8 cellular contexts compared by ENCODE assay signal in the genomic region with DNA sequence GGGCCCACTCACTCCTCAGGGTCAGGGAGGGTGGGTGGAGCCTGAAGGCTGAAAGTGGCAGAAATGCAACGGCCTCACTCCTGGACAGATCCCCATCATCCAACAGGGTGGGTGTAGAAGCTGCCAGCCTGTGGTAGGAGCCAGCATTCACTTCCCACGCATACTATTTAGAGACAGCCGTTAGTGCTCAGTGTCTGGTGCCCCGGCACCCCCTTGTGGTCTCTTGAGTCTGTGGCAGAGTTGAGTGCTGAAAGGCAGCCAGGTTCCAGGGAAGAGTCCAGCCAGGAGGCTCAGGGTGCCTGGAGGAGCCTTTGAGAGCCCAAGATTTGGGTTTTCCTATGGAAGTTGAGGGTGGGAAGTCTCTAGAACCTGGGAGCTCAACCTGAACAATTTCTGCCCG. TPM values are rescaled to one million over a fixed set of nuclear protein-coding genes. Genes with fewer than 3 reads are reported as not detected.
DNase-seq lines count a peak whose midpoint lies in the region; ATAC-seq, FAIRE-seq and TF ChIP-seq lines count a peak whose summit lies in the region.

No MANE protein-coding gene starts in this region.

- TF ChIP-seq POLR2A in sigmoid colon (IDR thresholded peaks at IDR 0.05) = no peak

- TF ChIP-seq CTCF in HFFc6 (IDR thresholded peaks at IDR 0.05) (peak; percentile 90), sigmoid colon (IDR thresholded peaks at IDR 0.05) (peak; percentile 56 to 86 (median 81))

- peak; percentile 58 for DNase-seq in Caki2 (ENCODE audit: low read depth)
- peak; percentile 79 for DNase-seq in HFFc6
- DNase-seq in NOMO-1 (lab: John Stamatoyannopoulos, UW; ENCODE audit: unreplicated experiment in 2 of 2) = peak; percentile 58 to 74
- DNase-seq in amniotic stem cell (lab: John Stamatoyannopoulos, UW) = peak; percentile 90
- peak; percentile 72 to 91 (median 88) for DNase-seq in right cardiac atrium
- peak; percentile 87 for DNase-seq in sigmoid colon
- DNase-seq in GM19239 (ENCODE audit: insufficient read length, low spot score) = no peak

- H3K9me3 Mint-ChIP-seq in HFFc6 = no peaks in the 10 kb centered on the region

- intact Hi-C loops in right cardiac atrium (cut with DNase I) = loop anchor here (2.0 to 5.0 kb wide), 4 partner anchors 32 to 68 kb away; no protein-coding TSS in a partner anchor
- intact Hi-C loops in sigmoid colon (cut with DNase I) = loop anchor here (1.0 kb wide), 2 partner anchors 34 to 68 kb away; a partner anchor contains a TSS

- H3K27ac ChIP-seq in right cardiac atrium (ENCODE audit: low read length) (no peak overlapping the region), sigmoid colon (no peak overlapping the region)

- peak overlapping the region; percentile 21; the same call in 1 of the 2 replicates for H3K27ac Mint-ChIP-seq in HFFc6

- ATAC-seq in right cardiac atrium = peak; percentile 75 to 80
- no peak for ATAC-seq in GM18502 (IDR thresholded peaks at IDR 0.05; ENCODE audit: poor library complexity, unreplicated experiment)

- TF ChIP-seq EP300 in sigmoid colon (IDR thresholded peaks at IDR 0.05) = no peak

- 8% methylated on average over 5 of the region's 5 CpGs for WGBS in right cardiac atrium
- WGBS in sigmoid colon, 2 donors = 6 to 13% methylated on average over 5 of the region's 5 CpGs

- H3K27me3 Mint-ChIP-seq in HFFc6 (ENCODE audit: insufficient read depth) = peaks cover 3% of the 10 kb centered on the region; the same call in 1 of the 2 replicates

- H3K27me3 ChIP-seq in right cardiac atrium (ENCODE audit: control insufficient read depth, insufficient read depth) = no peaks in the 10 kb centered on the region
- peaks cover 15 to 27% (median 17%) of the 10 kb centered on the region in 3 donors for H3K27me3 ChIP-seq in sigmoid colon

- no peaks in the 10 kb centered on the region for H3K4me1 Mint-ChIP-seq in HFFc6 (ENCODE audit: low read depth)

- H3K9me3 ChIP-seq in right cardiac atrium (ENCODE audit: control insufficient read depth, low read length) = no peaks in the 10 kb centered on the region
- no peaks in the 10 kb centered on the region for H3K9me3 ChIP-seq in sigmoid colon

- H3K4me1 ChIP-seq in right cardiac atrium (ENCODE audit: control insufficient read depth, insufficient read depth, low read length) (no peaks in the 10 kb centered on the region), sigmoid colon (peaks cover 0 to 21% (median 19%) of the 10 kb centered on the region in 4 donors)

- no peak for FAIRE-seq in GM19239 (lab: Jason Lieb, UNC)

- in situ Hi-C loops in Caki2 (cut with HindIII; ENCODE audit: low pct_unique_long_range_greater_than_20kb, low sequenced_read_pairs) = no loop called here

- H3K4me3 ChIP-seq in right cardiac atrium (ENCODE audit: low read length) = no peak overlapping the region
- H3K4me3 ChIP-seq in sigmoid colon = no peak overlapping the region

- no peak overlapping the region for H3K4me3 Mint-ChIP-seq in HFFc6

- H3K36me3 ChIP-seq in sigmoid colon = peaks cover 0 to 14% (median 0%) of the 10 kb centered on the region in 4 donors

- H3K36me3 Mint-ChIP-seq in HFFc6 (ENCODE audit: low read depth) = no peaks in the 10 kb centered on the region

RNA-seq across cellular contexts. Expression of a gene that starts 2.1 kb away (rescaled TPM):
- total RNA-seq in Caki2 (2014; rRNA removed; shearing (Covaris generic); ENCODE audit: low replicate concordance) = not detected in 2 replicates
- not detected for total RNA-seq in HFFc6 (2021; fragmentation: NEBNext Ultra II Directional; extraction: Animal tissue kit (Norgen Biotek cat#: 25700))
- total RNA-seq in right cardiac atrium (not detected), sigmoid colon (not detected)
- polyA plus RNA-seq in right cardiac atrium (not detected), sigmoid colon (under 1 TPM in 1 of 3 donors, not detected in 2; 0.06 TPM)

RNA-seq across cellular contexts. Expression of a gene that starts 15.8 kb away (rescaled TPM):
- total RNA-seq in Caki2 (2014; rRNA removed; shearing (Covaris generic); ENCODE audit: low replicate concordance) = not detected in 2 replicates
- under 1 TPM in 2 of 6 experiments, not detected in 4; 0.16 to 0.24 TPM for total RNA-seq in HFFc6 (2021; fragmentation: NEBNext Ultra II Directional; extraction: Animal tissue kit (Norgen Biotek cat#: 25700))
- total RNA-seq in right cardiac atrium = 10 to 100 TPM in 1 of 4 donors, 1 to 10 TPM in 3; 5.0 to 10.4 (median 8.9) TPM
- 5.4 TPM for polyA plus RNA-seq in right cardiac atrium
- total RNA-seq in sigmoid colon = under 1 TPM in 1 of 4 donors, not detected in 3; 0.28 TPM
- polyA plus RNA-seq in sigmoid colon = under 1 TPM in 1 of 3 donors, not detected in 2; 0.07 TPM

RNA-seq across cellular contexts. Expression of a gene that starts 34.1 kb away (rescaled TPM):
- 33.5 and 36.1 TPM in 2 replicates for total RNA-seq in Caki2 (2014; rRNA removed; shearing (Covaris generic); ENCODE audit: low replicate concordance)
- 10 to 100 TPM; 20.5 to 35.6 (median 22.8) TPM for total RNA-seq in HFFc6 (2021; fragmentation: NEBNext Ultra II Directional; extraction: Animal tissue kit (Norgen Biotek cat#: 25700))
- 10 to 100 TPM in 2 of 4 donors, 1 to 10 TPM in 2; 7.3 to 15.2 (median 9.4) TPM for total RNA-seq in right cardiac atrium
- polyA plus RNA-seq in right cardiac atrium = 10.2 TPM
- 10 to 100 TPM in 1 of 4 donors, 1 to 10 TPM in 3; 5.1 to 11.4 (median 8.0) TPM for total RNA-seq in sigmoid colon
- 10 to 100 TPM in 1 of 3 donors, 1 to 10 TPM in 1, under 1 TPM in 1; 0.60 to 12.3 (median 1.2) TPM for polyA plus RNA-seq in sigmoid colon

RNA-seq across cellular contexts. Expression of a gene that starts 46.7 kb away (rescaled TPM):
- total RNA-seq in Caki2 (2014; rRNA removed; shearing (Covaris generic); ENCODE audit: low replicate concordance) = 100 and 121 TPM in 2 replicates
- total RNA-seq in HFFc6 (2021; fragmentation: NEBNext Ultra II Directional; extraction: Animal tissue kit (Norgen Biotek cat#: 25700)) = 100 to 1,000 TPM; 532 to 617 (median 582) TPM
- total RNA-seq in right cardiac atrium = 100 to 1,000 TPM; 129 to 149 (median 148) TPM
- polyA plus RNA-seq in right cardiac atrium = 122 TPM
- 100 to 1,000 TPM; 149 to 171 (median 163) TPM for total RNA-seq in sigmoid colon
- 100 to 1,000 TPM in 1 of 3 donors, 10 to 100 TPM in 2; 43.9 to 125 (median 64.3) TPM for polyA plus RNA-seq in sigmoid colon
